Comparison of ENCODE assay signal across 15 cellular contexts in genomic region chr3:128215800-128216495, GRCh38.
DNase-seq lines count a peak whose midpoint lies in the region; ATAC-seq and TF ChIP-seq lines count a peak whose summit lies in the region.
"Had no signal": no experiment of that assay in that cellular context is flagged by ENCODE, and none has a peak within 500 bp of the region (broad histone marks: within the 10 kb centered on the region; RNA-seq: fewer than 3 reads in every experiment).

No MANE protein-coding gene starts in this region.

- H3K4me2 ChIP-seq in GM23338 (no peak overlapping the region), KMS-11 (peak overlapping the region; percentile 43; the same call in 1 of the 2 replicates)

- H3K4me3 ChIP-seq in GM23338 (no peak overlapping the region), KMS-11 (IDR thresholded peaks at IDR 0.05; ENCODE audit: insufficient read depth, low read depth, low read length) (no peak overlapping the region), astrocyte of the spinal cord (ENCODE audit: low read depth, low read length) (no peak overlapping the region), HAP-1 (no peak overlapping the region)
- H3K4me3 ChIP-seq: GM12878, K562 had no signal

- no peaks in the 10 kb centered on the region for H3K9me2 ChIP-seq in GM23338 (ENCODE audit: insufficient read depth)

- no peak overlapping the region for H3K9ac ChIP-seq in KMS-11

- no peaks in the 10 kb centered on the region for H3F3A ChIP-seq in GM23338 (replicated peaks; ENCODE audit: low read depth)

- in situ Hi-C loops in astrocyte of the spinal cord (cut with HindIII; ENCODE audit: low sequenced_read_pairs) (no loop called here), HAP-1 (cut with MboI; ENCODE audit: low sequenced_read_pairs) (no loop called here)

- H3K79me2 ChIP-seq in GM23338 (replicated peaks; ENCODE audit: insufficient read depth) = no peaks in the 10 kb centered on the region
- peaks cover 4% of the 10 kb centered on the region; the same call in 1 of the 2 replicates for H3K79me2 ChIP-seq in KMS-11 (ENCODE audit: insufficient read depth, low read depth)

- TF ChIP-seq CTCF in GM23338 (conservative IDR thresholded peaks at IDR 0.05; ENCODE audit: low read depth in 2 of 2) (no peak), KMS-11 (conservative IDR thresholded peaks at IDR 0.05; ENCODE audit: low read depth, low read length) (no peak), astrocyte of the spinal cord (IDR thresholded peaks at IDR 0.05; ENCODE audit: low read depth, low read length) (no peak)

- no peak overlapping the region for H3K27ac Mint-ChIP-seq in GM23338
- H3K27ac Mint-ChIP-seq: B cell; CD4-positive, alpha-beta T cell had no signal

- peaks cover 1% of the 10 kb centered on the region for H3K36me3 Mint-ChIP-seq in GM23338 (ENCODE audit: low read depth)

- DNase-seq in GM23338 (ENCODE audit: low spot score) (peak; percentile 39), astrocyte of the spinal cord (ENCODE audit: low read depth, low spot score) (peak; percentile 22), mucosa of gallbladder (ENCODE audit: low spot score) (peak; percentile 31), HAP-1 (ENCODE audit: low spot score in 2 of 2) (no peak)
- DNase-seq: C1 segment of cervical spinal cord; CD4-positive, alpha-beta T cell; DMS79 had no signal

- peaks cover 7% of the 10 kb centered on the region for H3K27me3 Mint-ChIP-seq in GM23338 (ENCODE audit: insufficient read depth, low read depth, poor library complexity)
- H3K27me3 Mint-ChIP-seq: B cell; CD4-positive, alpha-beta T cell had no signal

- 0 out of 3 replicates have a peak, but pooled peaks cover under 1% of the 10 kb centered on the region for H3K9me3 Mint-ChIP-seq in GM23338

- H3K4me1 Mint-ChIP-seq in GM23338 = peaks cover 9% of the 10 kb centered on the region

- H3K27me3 ChIP-seq in GM23338 (ENCODE audit: insufficient read depth) (no peaks in the 10 kb centered on the region), KMS-11 (ENCODE audit: insufficient read depth, low read depth) (no peaks in the 10 kb centered on the region), HAP-1 (ENCODE audit: low read depth) (no peaks in the 10 kb centered on the region)

- no peak overlapping the region for H3K27ac ChIP-seq in GM23338 (ENCODE audit: low read depth)
- no peak overlapping the region for H3K27ac ChIP-seq in KMS-11

- H3K9me3 ChIP-seq in HAP-1 = no peaks in the 10 kb centered on the region

- H2AFZ ChIP-seq in GM23338 (no peak overlapping the region), KMS-11 (ENCODE audit: low read depth) (no peak overlapping the region)

- ATAC-seq in GM23338 = peak; percentile 86
- no peak for ATAC-seq in GM19351 (IDR thresholded peaks at IDR 0.05; ENCODE audit: unreplicated experiment)
- no peak for ATAC-seq in GM21529 (IDR thresholded peaks at IDR 0.05; ENCODE audit: unreplicated experiment)
- no peak for ATAC-seq in GM21786 (IDR thresholded peaks at IDR 0.05; ENCODE audit: unreplicated experiment)
- ATAC-seq: GM12878, HepG2, K562 had no signal

- H3K4me3 Mint-ChIP-seq in GM23338 = no peak overlapping the region
- H3K4me3 Mint-ChIP-seq: B cell; CD4-positive, alpha-beta T cell had no signal

- H4K20me1 ChIP-seq in GM23338 (replicated peaks; ENCODE audit: insufficient read depth) (peaks cover 7% of the 10 kb centered on the region; the same call in 1 of the 2 replicates), KMS-11 (ENCODE audit: insufficient read depth) (peaks cover 4% of the 10 kb centered on the region; the same call in 1 of the 2 replicates)

- H3K4me1 ChIP-seq in GM23338 (ENCODE audit: insufficient read depth) = peaks cover 5% of the 10 kb centered on the region
- peaks cover 45% of the 10 kb centered on the region for H3K4me1 ChIP-seq in KMS-11 (ENCODE audit: low read depth, poor library complexity, severe bottlenecking)
- peaks cover 2% of the 10 kb centered on the region; the same call in 1 of the 2 replicates for H3K4me1 ChIP-seq in HAP-1

- H3K36me3 ChIP-seq in GM23338 (ENCODE audit: insufficient read depth) (no peaks in the 10 kb centered on the region), KMS-11 (ENCODE audit: insufficient read depth) (no peaks in the 10 kb centered on the region), HAP-1 (replicated peaks) (no peaks in the 10 kb centered on the region; the same call in 1 of the 2 replicates)

TF ChIP-seq in GM23338, 12 proteins besides CTCF, POLR2A, EP300 and RAD21 (continues in another document):
- TF ChIP-seq EZH2phosphoT487 (IDR thresholded peaks at IDR 0.05; ENCODE audit: unreplicated experiment) (no peak), CREB1 (CRISPR knock-in tag; IDR thresholded peaks at IDR 0.05; ENCODE audit: low read depth) (no peak), POLR2AphosphoS5 (IDR thresholded peaks at IDR 0.05; ENCODE audit: low read depth) (no peak), ETS1 (IDR thresholded peaks at IDR 0.05) (no peak), EZH2 (IDR thresholded peaks at IDR 0.05; ENCODE audit: low read depth, unreplicated experiment) (no peak)
- TF ChIP-seq, protein P1, sequence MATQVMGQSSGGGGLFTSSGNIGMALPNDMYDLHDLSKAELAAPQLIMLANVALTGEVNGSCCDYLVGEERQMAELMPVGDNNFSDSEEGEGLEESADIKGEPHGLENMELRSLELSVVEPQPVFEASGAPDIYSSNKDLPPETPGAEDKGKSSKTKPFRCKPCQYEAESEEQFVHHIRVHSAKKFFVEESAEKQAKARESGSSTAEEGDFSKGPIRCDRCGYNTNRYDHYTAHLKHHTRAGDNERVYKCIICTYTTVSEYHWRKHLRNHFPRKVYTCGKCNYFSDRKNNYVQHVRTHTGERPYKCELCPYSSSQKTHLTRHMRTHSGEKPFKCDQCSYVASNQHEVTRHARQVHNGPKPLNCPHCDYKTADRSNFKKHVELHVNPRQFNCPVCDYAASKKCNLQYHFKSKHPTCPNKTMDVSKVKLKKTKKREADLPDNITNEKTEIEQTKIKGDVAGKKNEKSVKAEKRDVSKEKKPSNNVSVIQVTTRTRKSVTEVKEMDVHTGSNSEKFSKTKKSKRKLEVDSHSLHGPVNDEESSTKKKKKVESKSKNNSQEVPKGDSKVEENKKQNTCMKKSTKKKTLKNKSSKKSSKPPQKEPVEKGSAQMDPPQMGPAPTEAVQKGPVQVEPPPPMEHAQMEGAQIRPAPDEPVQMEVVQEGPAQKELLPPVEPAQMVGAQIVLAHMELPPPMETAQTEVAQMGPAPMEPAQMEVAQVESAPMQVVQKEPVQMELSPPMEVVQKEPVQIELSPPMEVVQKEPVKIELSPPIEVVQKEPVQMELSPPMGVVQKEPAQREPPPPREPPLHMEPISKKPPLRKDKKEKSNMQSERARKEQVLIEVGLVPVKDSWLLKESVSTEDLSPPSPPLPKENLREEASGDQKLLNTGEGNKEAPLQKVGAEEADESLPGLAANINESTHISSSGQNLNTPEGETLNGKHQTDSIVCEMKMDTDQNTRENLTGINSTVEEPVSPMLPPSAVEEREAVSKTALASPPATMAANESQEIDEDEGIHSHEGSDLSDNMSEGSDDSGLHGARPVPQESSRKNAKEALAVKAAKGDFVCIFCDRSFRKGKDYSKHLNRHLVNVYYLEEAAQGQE (IDR thresholded peaks at IDR 0.05; ENCODE audit: unreplicated experiment) = no peak

Comparison
In these comparisons a context has a peak if more than half of its experiments do, and no peak if none do; other contexts are left out.
1. DNase-seq: peak in GM23338 (single experiment), astrocyte of the spinal cord (single experiment) and mucosa of gallbladder (single experiment); none in HAP-1 (0 of 2).